In genomic region chr16:630815-631405, GRCh38 we compare ENCODE assay signal across 9 cellular contexts. TPM values are rescaled to one million over a fixed set of nuclear protein-coding genes. Genes with fewer than 3 reads are reported as not detected.
DNase-seq lines count a peak whose midpoint lies in the region; FAIRE-seq and TF ChIP-seq lines count a peak whose summit lies in the region.
"Had no signal": no experiment of that assay in that cellular context is flagged by ENCODE, and none has a peak within 500 bp of the region (broad histone marks: within the 10 kb centered on the region; RNA-seq: fewer than 3 reads in every experiment).

Gene WFIKKN1 (plus strand): TSS chr16:630985. CDS start chr16:631254, 269 bp downstream.

- no peak for TF ChIP-seq CTCF in HFFc6 (IDR thresholded peaks at IDR 0.05)
- TF ChIP-seq CTCF in WERI-Rb-1 (IDR thresholded peaks at IDR 0.05; ENCODE audit: low read depth, low read length), result no peak

- WGBS in small intestine, 3 donors, result 3 to 6% (median 4%) methylated on average over 22 to 23 of the region's 23 CpGs

- FAIRE-seq in small intestine (lab: Jason Lieb, UNC), result no peak

- peaks cover 12% of the 10 kb centered on the region for H3K4me1 Mint-ChIP-seq in HFFc6 (ENCODE audit: low read depth)

- H3K4me3 ChIP-seq in WERI-Rb-1 (ENCODE audit: low read depth, low read length), result no peak within 1 kb of the TSS
- no peak within 1 kb of the TSS for H3K4me3 ChIP-seq in small intestine (ENCODE audit: low read depth in 1 of 2, low read length in 2 of 2)

- H3K27me3 ChIP-seq in WERI-Rb-1 (ENCODE audit: insufficient read depth, low read depth, severe bottlenecking), result no peaks in the 10 kb centered on the region
- H3K27me3 ChIP-seq in small intestine (ENCODE audit: control insufficient read depth in 2 of 2, insufficient read depth in 2 of 2, low read length in 2 of 2), result no peaks in the 10 kb centered on the region

- H3K36me3 Mint-ChIP-seq in HFFc6 (ENCODE audit: low read depth), result peaks cover 6% of the 10 kb centered on the region; the same call in 1 of the 2 replicates

- H3K4me3 Mint-ChIP-seq in HFFc6, result no peak within 1 kb of the TSS
- H3K4me3 Mint-ChIP-seq: naive thymus-derived CD4-positive, alpha-beta T cell had no signal

- H3K36me3 ChIP-seq in WERI-Rb-1, result peaks cover 55% of the 10 kb centered on the region
- peaks cover 0 to 5% of the 10 kb centered on the region in 2 donors for H3K36me3 ChIP-seq in small intestine (ENCODE audit: control insufficient read depth in 2 of 2, insufficient read depth in 2 of 2, low read length in 2 of 2)

- no peaks in the 10 kb centered on the region for H3K9me3 Mint-ChIP-seq in HFFc6
- H3K9me3 Mint-ChIP-seq: naive thymus-derived CD4-positive, alpha-beta T cell had no signal

- no peaks in the 10 kb centered on the region; the same call in 1 of the 2 replicates for H3K27me3 Mint-ChIP-seq in HFFc6 (ENCODE audit: insufficient read depth)
- H3K27me3 Mint-ChIP-seq: naive thymus-derived CD4-positive, alpha-beta T cell had no signal

- peaks cover 0 to 3% of the 10 kb centered on the region in 2 donors for H3K4me1 ChIP-seq in small intestine (ENCODE audit: control insufficient read depth in 2 of 2, insufficient read depth in 1 of 2, low read depth in 1 of 2, low read length in 1 of 2)

- H3K27ac ChIP-seq in WERI-Rb-1 (peak within 1 kb of the TSS; percentile 96), small intestine (ENCODE audit: low read depth in 1 of 2, low read length in 1 of 2) (no peak within 1 kb of the TSS)

- H3K9me3 ChIP-seq in WERI-Rb-1 (ENCODE audit: severe bottlenecking) (no peaks in the 10 kb centered on the region), small intestine (ENCODE audit: control insufficient read depth, low read depth) (no peaks in the 10 kb centered on the region)

- DNase-seq in HFFc6, result no peak
- no peak for DNase-seq in WERI-Rb-1
- DNase-seq in islet precursor cell, result peak; percentile 82
- DNase-seq in small intestine, result peak; percentile 33
- DNase-seq in NCI-H446 (lab: John Stamatoyannopoulos, UW), result no peak
- DNase-seq in amniotic stem cell (lab: John Stamatoyannopoulos, UW), result no peak
- DNase-seq in NCI-H2171 (lab: John Stamatoyannopoulos, UW), result no peak
- DNase-seq: EL; naive thymus-derived CD4-positive, alpha-beta T cell had no signal

- H3K27ac Mint-ChIP-seq in HFFc6, result peak within 1 kb of the TSS; percentile 45; the same call in 1 of the 2 replicates
- H3K27ac Mint-ChIP-seq: naive thymus-derived CD4-positive, alpha-beta T cell had no signal

RNA-seq across cellular contexts. Expression of gene WFIKKN1, which starts in this region (rescaled TPM):
- total RNA-seq in HFFc6 (2021; fragmentation: NEBNext Ultra II Directional; extraction: Animal tissue kit (Norgen Biotek cat#: 25700)), result under 1 TPM in 2 of 6 experiments, not detected in 4; 0.02 to 0.14 TPM
- polyA plus RNA-seq in small intestine, result 1 to 10 TPM in 2 of 3 donors, under 1 TPM in 1; 0.60 to 7.6 (median 5.7) TPM
- polyA plus RNA-seq: naive thymus-derived CD4-positive, alpha-beta T cell had no signal

Comparison
In these comparisons a context has a peak if more than half of its experiments do, and no peak if none do; other contexts are left out.
1. DNase-seq: peak in islet precursor cell (single experiment) and small intestine (single experiment); none in HFFc6 (single experiment), WERI-Rb-1 (single experiment), NCI-H446 (0 of 2), amniotic stem cell (single experiment) and NCI-H2171 (single experiment).